Comparison of ENCODE assay signal across 8 cellular contexts in the genomic region with DNA sequence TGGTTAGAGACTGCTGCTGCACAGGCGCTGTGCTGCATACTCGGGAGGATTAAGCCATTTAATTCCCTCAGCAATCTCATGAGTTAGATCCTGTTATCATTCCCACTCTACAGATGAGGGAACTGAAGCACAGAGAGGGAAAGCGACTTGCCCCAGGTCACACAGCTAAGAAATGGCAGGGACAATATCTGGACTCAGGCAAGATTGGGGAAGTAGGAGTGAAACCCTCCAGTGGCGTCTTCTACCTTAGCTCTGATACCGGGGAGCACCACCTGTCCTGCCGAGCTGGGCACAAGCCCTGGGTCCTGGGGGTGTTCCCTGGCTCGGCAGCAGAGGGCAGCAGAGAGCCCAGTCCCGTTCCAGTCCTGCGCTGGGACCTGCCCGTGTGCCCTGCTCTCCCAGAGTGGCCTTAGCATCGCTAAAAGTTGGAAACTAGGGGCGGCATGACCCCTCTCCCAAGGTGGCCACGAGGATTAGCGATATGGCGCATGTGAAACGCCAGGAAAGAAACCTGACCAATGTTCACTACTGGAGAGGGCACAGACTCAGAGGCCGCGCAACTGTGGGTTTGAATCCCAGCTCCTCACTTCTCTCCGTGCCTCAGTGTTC. TPM values are rescaled to one million over a fixed set of nuclear protein-coding genes. Genes with fewer than 3 reads are reported as not detected.
DNase-seq lines count a peak whose midpoint lies in the region; ATAC-seq and TF ChIP-seq lines count a peak whose summit lies in the region.

No MANE protein-coding gene starts in this region.

- no peaks in the 10 kb centered on the region for H3K36me3 ChIP-seq in liver (ENCODE audit: control insufficient read depth in 4 of 4, insufficient read depth in 3 of 4, low read depth in 1 of 4, low read length in 3 of 4)

- DNase-seq in AML-193 (lab: John Stamatoyannopoulos, UW) (peak; percentile 57 to 60), NCI-H2171 (lab: John Stamatoyannopoulos, UW) (peak; percentile 51)
- DNase-seq in activated CD4-positive, CD25-positive, alpha-beta regulatory T cell treated with anti-CD3 and anti-CD28 coated beads, Interleukin-2, amount 50 U/mL, for 16 hours (ENCODE audit: low read depth, low spot score) = peak; percentile 40
- peak; percentile 68 for DNase-seq in central memory CD4-positive, alpha-beta T cell
- DNase-seq in stimulated activated CD8-positive, alpha-beta memory T cell treated with anti-CD3 and anti-CD28 coated beads, Interleukin-15, amount 100 ng/mL, for 1 hour (ENCODE audit: low read depth) = peak; percentile 60

- H3K27me3 ChIP-seq in liver (ENCODE audit: control insufficient read depth in 4 of 4, insufficient read depth in 4 of 4, low read length in 3 of 4) = peaks cover 0 to 2% (median 0%) of the 10 kb centered on the region in 4 donors

- no peaks in the 10 kb centered on the region for H3K9me3 ChIP-seq in liver (ENCODE audit: control insufficient read depth in 4 of 4, low read length in 3 of 4)

- H3K27ac ChIP-seq in liver (ENCODE audit: low read depth in 1 of 2, low read length in 2 of 2) = no peak overlapping the region

- peaks cover 0 to 2% (median 0%) of the 10 kb centered on the region in 4 donors for H3K4me1 ChIP-seq in liver (ENCODE audit: control insufficient read depth in 4 of 4, insufficient read depth in 4 of 4, low read length in 3 of 4)

- WGBS in liver = 19% methylated on average over 19 of the region's 19 CpGs

- TF ChIP-seq RAD21 in liver (IDR thresholded peaks at IDR 0.05) = peak; percentile 72 to 86

- H3K9ac ChIP-seq in liver (ENCODE audit: low read depth in 1 of 2, low read length in 2 of 2) = no peak overlapping the region

- ATAC-seq in GM21515 (IDR thresholded peaks at IDR 0.05; ENCODE audit: unreplicated experiment) (peak; percentile 44), GM18870 (IDR thresholded peaks at IDR 0.05; ENCODE audit: unreplicated experiment) (no peak)

- peak; percentile 85 for TF ChIP-seq CTCF in liver (IDR thresholded peaks at IDR 0.05; ENCODE audit: low read depth, low read length, missing input control)

- H3K4me3 ChIP-seq in liver (ENCODE audit: low read depth in 1 of 3, low read length in 3 of 3) = no peak overlapping the region

TF ChIP-seq in liver, 16 proteins besides CTCF, POLR2A, EP300 and RAD21:
- TF ChIP-seq FOXA1 (IDR thresholded peaks at IDR 0.05) (no peak), HNF4A (conservative IDR thresholded peaks at IDR 0.05) (no peak), NR2F2 (IDR thresholded peaks at IDR 0.05) (no peak), RXRA (IDR thresholded peaks at IDR 0.05) (no peak), EGR1 (IDR thresholded peaks at IDR 0.05; ENCODE audit: low read depth in 2 of 2) (no peak), YY1 (IDR thresholded peaks at IDR 0.05) (no peak)
- TF ChIP-seq, protein P1, sequence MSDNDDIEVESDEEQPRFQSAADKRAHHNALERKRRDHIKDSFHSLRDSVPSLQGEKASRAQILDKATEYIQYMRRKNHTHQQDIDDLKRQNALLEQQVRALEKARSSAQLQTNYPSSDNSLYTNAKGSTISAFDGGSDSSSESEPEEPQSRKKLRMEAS (IDR thresholded peaks at IDR 0.05) = no peak
TF ChIP-seq in liver: peak in this region for 0.

RNA-seq across cellular contexts. Expression of a gene that starts 20.5 kb away (rescaled TPM):
- total RNA-seq in liver = 10 to 100 TPM; 13.1 to 16.9 TPM
- 10 to 100 TPM; 13.0 to 13.2 TPM for polyA plus RNA-seq in liver

RNA-seq across cellular contexts. Expression of a gene that starts 21.9 kb away (rescaled TPM):
- under 1 TPM in 1 of 2 donors, not detected in 1; 0.08 TPM for total RNA-seq in liver
- polyA plus RNA-seq in liver = under 1 TPM in 1 of 2 donors, not detected in 1; 0.08 TPM

RNA-seq across cellular contexts. Expression of a gene that starts 34.3 kb away (rescaled TPM):
- under 1 TPM; 0.23 to 0.92 TPM for total RNA-seq in liver
- polyA plus RNA-seq in liver = under 1 TPM; 0.06 to 0.12 TPM

RNA-seq across cellular contexts. Expression of a gene that starts 43.9 kb away (rescaled TPM):
- total RNA-seq in liver = 10 to 100 TPM in 1 of 2 donors, 1 to 10 TPM in 1; 7.1 to 31.7 TPM
- polyA plus RNA-seq in liver = 10 to 100 TPM; 11.1 to 19.5 TPM
